In the genomic region with DNA sequence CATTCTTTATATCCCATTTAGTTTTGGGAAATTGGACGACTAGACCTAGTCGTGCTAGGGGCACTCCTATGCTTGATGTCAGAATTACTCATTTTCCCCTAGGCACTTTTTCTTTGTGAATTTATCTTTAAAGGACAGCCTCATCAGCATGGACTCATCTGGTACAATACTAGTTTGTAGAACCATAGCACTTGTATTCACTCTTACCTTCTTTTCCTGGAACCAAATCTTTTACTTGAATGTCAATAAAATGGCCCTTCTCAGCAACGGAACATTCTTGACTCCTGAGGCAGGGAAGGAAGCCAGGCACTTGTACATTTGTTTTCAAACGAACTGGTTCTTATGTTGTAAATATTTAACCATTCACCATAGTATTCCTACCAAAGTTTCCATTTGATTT, we compare ENCODE assay signal across 15 cellular contexts.
DNase-seq lines count a peak whose midpoint lies in the region; ATAC-seq and TF ChIP-seq lines count a peak whose summit lies in the region.
"Had no signal": no experiment of that assay in that cellular context is flagged by ENCODE, and none has a peak within 500 bp of the region (broad histone marks: within the 10 kb centered on the region; RNA-seq: fewer than 3 reads in every experiment).

No MANE protein-coding gene starts in this region.

- H3K27ac ChIP-seq in mammary epithelial cell (ENCODE audit: insufficient read depth, low read depth, low read length) (peak overlapping the region; percentile 98), lower lobe of right lung (peak overlapping the region; percentile 83), tibial artery (peak overlapping the region; percentile 78 to 87)
- H3K27ac ChIP-seq: BLaER1 treated with 17β-estradiol and CSF1 and Interleukin-3, amounts not matched to agents 10 nM and 100 nM had no signal

- H3K27me3 ChIP-seq in mammary epithelial cell (ENCODE audit: insufficient read depth, low read length) (no peaks in the 10 kb centered on the region), lower lobe of right lung (ENCODE audit: low read depth) (no peaks in the 10 kb centered on the region), tibial artery (no peaks in the 10 kb centered on the region)
- H3K27me3 ChIP-seq: BLaER1 treated with 17β-estradiol and CSF1 and Interleukin-3, amounts not matched to agents 10 nM and 100 nM had no signal

- H3K4me3 ChIP-seq in mammary epithelial cell (replicated peaks in 1 of 3; ENCODE audit: insufficient read depth in 1 of 3, low read depth in 2 of 3, low read length in 3 of 3) (no peak overlapping the region), lower lobe of right lung (no peak overlapping the region), tibial artery (no peak overlapping the region)
- H3K4me3 ChIP-seq: BLaER1 treated with 17β-estradiol and CSF1 and Interleukin-3, amounts not matched to agents 10 nM and 100 nM had no signal

- H3K4me3 Mint-ChIP-seq in activated naive CD8-positive, alpha-beta T cell treated with anti-CD3 and anti-CD28 coated beads, Interleukin-2, amount 50 U/mL, for 24 hours: no peak overlapping the region
- H3K4me3 Mint-ChIP-seq: central memory CD8-positive, alpha-beta T cell had no signal

- no peaks in the 10 kb centered on the region for H3K36me3 Mint-ChIP-seq in activated naive CD8-positive, alpha-beta T cell treated with anti-CD3 and anti-CD28 coated beads, Interleukin-2, amount 50 U/mL, for 24 hours (ENCODE audit: low read depth)

- peak overlapping the region; percentile 5 for H3K9ac ChIP-seq in mammary epithelial cell (ENCODE audit: insufficient read depth, low read length)
- H3K9ac ChIP-seq: BLaER1 treated with 17β-estradiol and CSF1 and Interleukin-3, amounts not matched to agents 10 nM and 100 nM had no signal

- H4K20me1 ChIP-seq in mammary epithelial cell (ENCODE audit: insufficient read depth, low read length): no peaks in the 10 kb centered on the region
- H4K20me1 ChIP-seq: BLaER1 treated with 17β-estradiol and CSF1 and Interleukin-3, amounts not matched to agents 10 nM and 100 nM had no signal

- H3K4me1 ChIP-seq in mammary epithelial cell (ENCODE audit: insufficient read depth, low read length) (peaks cover 52% of the 10 kb centered on the region), lower lobe of right lung (peaks cover 34% of the 10 kb centered on the region), tibial artery (peaks cover 0 to 78% (median 35%) of the 10 kb centered on the region in 4 donors)

- peak overlapping the region; percentile 42 for H3K4me2 ChIP-seq in mammary epithelial cell (ENCODE audit: insufficient read depth, low read depth, low read length)

- no peak for TF ChIP-seq CTCF in mammary epithelial cell (conservative IDR thresholded peaks at IDR 0.05 in 1 of 2, IDR thresholded peaks at IDR 0.05 in 1 of 2; ENCODE audit: extremely low read depth in 1 of 2, insufficient read depth in 1 of 2, low read depth in 1 of 2, low read length in 2 of 2)
- no peak for TF ChIP-seq CTCF in lower lobe of right lung (IDR thresholded peaks at IDR 0.05)
- no peak for TF ChIP-seq CTCF in tibial artery (IDR thresholded peaks at IDR 0.05)

- TSS peak; percentile 41 for BruUV-seq in mammary epithelial cell (replicated peaks; lab: Mats Ljungman, UMichigan)

- peaks cover 4% of the 10 kb centered on the region for H3K79me2 ChIP-seq in mammary epithelial cell (ENCODE audit: insufficient read depth, low read length)

- H3K9me3 ChIP-seq in mammary epithelial cell (replicated peaks; ENCODE audit: insufficient read depth, low read length) (no peaks in the 10 kb centered on the region), lower lobe of right lung (no peaks in the 10 kb centered on the region), tibial artery (no peaks in the 10 kb centered on the region)
- H3K9me3 ChIP-seq: BLaER1 treated with 17β-estradiol and CSF1 and Interleukin-3, amounts not matched to agents 10 nM and 100 nM had no signal

- whole genome bisulfite sequencing in mammary epithelial cell (ENCODE audit: low coverage, missing lambda C conversion rate): 0% methylated on average over 4 of the region's 4 CpGs

- H3K27ac Mint-ChIP-seq in activated naive CD8-positive, alpha-beta T cell treated with anti-CD3 and anti-CD28 coated beads, Interleukin-2, amount 50 U/mL, for 24 hours: no peak overlapping the region

- DNase-seq in HPDE6-E6E7 (ENCODE audit: extremely low spot score): peak; percentile 87
- peak; percentile 88 for DNase-seq in mammary epithelial cell
- DNase-seq in lower lobe of right lung: no peak
- DNase-seq in tibial artery: no peak
- DNase-seq in activated naive CD8-positive, alpha-beta T cell treated with anti-CD3 and anti-CD28 coated beads, Interleukin-2, amount 50 U/mL, for 24 hours: no peak
- no peak for DNase-seq in DMS 273 treated with DMSO at 0.1 percent for 48 hours (lab: John Stamatoyannopoulos, UW)
- DNase-seq in stimulated activated naive CD8-positive, alpha-beta T cell treated with anti-CD3 and anti-CD28 coated beads, Interleukin-15, Interleukin-2, amounts not matched to agents 100 U/mL and 50 U/mL, for 24 hours: no peak
- DNase-seq: activated CD8-positive, alpha-beta memory T cell treated with anti-CD3 and anti-CD28 coated beads for 24 hours; Kasumi-1; NCI-H2029; Right ventricle myocardium superior; stimulated activated CD8-positive, alpha-beta memory T cell treated with anti-CD3 and anti-CD28 coated beads, Interleukin-4, amount 100 ng/mL, for 48 hours had no signal

- ATAC-seq in lower lobe of right lung (peak; percentile 76 to 81), GM18519 (IDR thresholded peaks at IDR 0.05; ENCODE audit: low FRiP score, unreplicated experiment) (no peak)
- ATAC-seq in activated naive CD8-positive, alpha-beta T cell treated with anti-CD3 and anti-CD28 coated beads, Interleukin-2, amount 50 U/mL, for 24 hours: no peak
- no peak for ATAC-seq in stimulated activated naive CD8-positive, alpha-beta T cell treated with anti-CD3 and anti-CD28 coated beads, Interleukin-15, Interleukin-2, amounts not matched to agents 100 U/mL and 50 U/mL, for 24 hours

- dilution Hi-C loops in mammary epithelial cell (cut with HindIII; ENCODE audit: low sequenced_read_pairs): no loop called here

- in situ Hi-C loops in mammary epithelial cell (cut with MboI; ENCODE audit: low sequenced_read_pairs in 2 of 2): no loop called here

- H3K4me1 Mint-ChIP-seq in activated naive CD8-positive, alpha-beta T cell treated with anti-CD3 and anti-CD28 coated beads, Interleukin-2, amount 50 U/mL, for 24 hours: no peaks in the 10 kb centered on the region
- H3K4me1 Mint-ChIP-seq: central memory CD8-positive, alpha-beta T cell had no signal

- no peaks in the 10 kb centered on the region for H3K36me3 ChIP-seq in mammary epithelial cell (ENCODE audit: insufficient read depth, low read length)
- H3K36me3 ChIP-seq in lower lobe of right lung: no peaks in the 10 kb centered on the region
- no peaks in the 10 kb centered on the region for H3K36me3 ChIP-seq in tibial artery
- H3K36me3 ChIP-seq: BLaER1 treated with 17β-estradiol and CSF1 and Interleukin-3, amounts not matched to agents 10 nM and 100 nM had no signal

- H3K9me3 Mint-ChIP-seq in activated naive CD8-positive, alpha-beta T cell treated with anti-CD3 and anti-CD28 coated beads, Interleukin-2, amount 50 U/mL, for 24 hours: no peaks in the 10 kb centered on the region
- H3K9me3 Mint-ChIP-seq: central memory CD8-positive, alpha-beta T cell had no signal

- intact Hi-C loops in mammary epithelial cell (cut with micrococcal nuclease) (loop anchor here (1.0 kb wide), 1 partner anchor 36 kb away; no protein-coding TSS in a partner anchor), lower lobe of right lung (cut with DNase I) (no loop called here), tibial artery (cut with DNase I; ENCODE audit: low total_unique reads) (no loop called here)

- CTCF ChIA-PET in mammary epithelial cell (lab: Charles Lee; ENCODE audit: low non-redundant PET): interaction anchor here (0.9 kb wide), 1 partner anchor 92 kb away, joined by 5 read pairs; no protein-coding TSS in a partner anchor

- H3K27me3 Mint-ChIP-seq in activated naive CD8-positive, alpha-beta T cell treated with anti-CD3 and anti-CD28 coated beads, Interleukin-2, amount 50 U/mL, for 24 hours: peaks cover 10% of the 10 kb centered on the region

- H2AFZ ChIP-seq in mammary epithelial cell (ENCODE audit: low read depth, low read length): peak overlapping the region; percentile 8

Comparison
In these comparisons a context has a peak if more than half of its experiments do, and no peak if none do; other contexts are left out.
1. DNase-seq: peak in HPDE6-E6E7 (single experiment) and mammary epithelial cell (single experiment); none in lower lobe of right lung (single experiment), tibial artery (0 of 2), activated naive CD8-positive, alpha-beta T cell treated with anti-CD3 and anti-CD28 coated beads, Interleukin-2, amount 50 U/mL, for 24 hours (single experiment), DMS 273 treated with DMSO at 0.1 percent for 48 hours (single experiment) and stimulated activated naive CD8-positive, alpha-beta T cell treated with anti-CD3 and anti-CD28 coated beads, Interleukin-15, Interleukin-2, amounts not matched to agents 100 U/mL and 50 U/mL, for 24 hours (single experiment).
2. ATAC-seq: peak in lower lobe of right lung (2 of 2); none in activated naive CD8-positive, alpha-beta T cell treated with anti-CD3 and anti-CD28 coated beads, Interleukin-2, amount 50 U/mL, for 24 hours (single experiment), GM18519 (single experiment) and stimulated activated naive CD8-positive, alpha-beta T cell treated with anti-CD3 and anti-CD28 coated beads, Interleukin-15, Interleukin-2, amounts not matched to agents 100 U/mL and 50 U/mL, for 24 hours (single experiment).
3. Peak in every context shown above with its lines, with median percentiles within 50 percentile points of each other: H3K27ac ChIP-seq.